ENCODE assay signal across 41 cellular contexts in the genomic region with DNA sequence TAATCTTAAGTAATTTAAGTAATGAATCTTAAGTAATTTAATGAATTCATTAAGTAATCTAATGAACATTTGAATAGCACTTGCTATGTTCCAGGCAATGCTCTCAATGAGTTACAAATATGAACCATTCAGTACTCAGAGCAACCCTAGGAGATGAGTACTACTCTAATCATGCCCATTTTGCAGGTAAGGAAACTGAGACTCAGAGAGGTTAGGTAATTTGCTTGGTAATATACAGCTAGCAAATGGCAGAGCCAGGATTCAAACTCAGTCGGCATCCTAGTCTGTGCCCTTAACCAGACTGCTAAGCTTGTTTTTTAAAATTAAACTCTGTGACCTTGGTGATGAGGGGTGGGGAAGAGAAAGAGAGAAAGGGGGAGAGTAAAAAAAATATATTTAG. TPM values are rescaled to one million over a fixed set of nuclear protein-coding genes. Genes with fewer than 3 reads are reported as not detected.
DNase-seq lines count a peak whose midpoint lies in the region; ATAC-seq, FAIRE-seq and TF ChIP-seq lines count a peak whose summit lies in the region.
"Had no signal": no experiment of that assay in that cellular context is flagged by ENCODE, and none has a peak within 500 bp of the region (broad histone marks: within the 10 kb centered on the region; RNA-seq: fewer than 3 reads in every experiment).

No MANE protein-coding gene starts in this region.

- H3K36me3 ChIP-seq in HepG2 (replicated peaks in 1 of 2; ENCODE audit: control insufficient read depth in 1 of 2, insufficient read depth in 2 of 2, low read length in 2 of 2) (no peaks in the 10 kb centered on the region), right lobe of liver (no peaks in the 10 kb centered on the region), K562 (ENCODE audit: control insufficient read depth, insufficient read depth, low read length) (no peaks in the 10 kb centered on the region)
- H3K36me3 ChIP-seq: BE2C; BLaER1; BLaER1 treated with 17β-estradiol and CSF1 and Interleukin-3, amounts not matched to agents 10 nM and 100 nM had no signal

- H3K9me3 ChIP-seq in HepG2 (ENCODE audit: low read length) (no peaks in the 10 kb centered on the region), right lobe of liver (no peaks in the 10 kb centered on the region), K562 (replicated peaks; ENCODE audit: control insufficient read depth, insufficient read depth, low read depth, low read length) (no peaks in the 10 kb centered on the region)
- H3K9me3 ChIP-seq: A549; BE2C; BLaER1; BLaER1 treated with 17β-estradiol and CSF1 and Interleukin-3, amounts not matched to agents 10 nM and 100 nM; Caco-2 had no signal

- WGBS in HepG2 (ENCODE audit: low lambda C conversion rate) = 100% methylated on average over 1 of the region's 1 CpG
- 100% methylated on average over 1 of the region's 1 CpG for WGBS in right lobe of liver (ENCODE audit: insufficient coverage, low coverage, low lambda C conversion rate, missing lambda C conversion rate)
- WGBS in K562 (ENCODE audit: insufficient coverage, low coverage, missing lambda C conversion rate) = 100% methylated on average over 1 of the region's 1 CpG

- TF ChIP-seq RAD21 in HepG2 (CRISPR knock-in tag; IDR thresholded peaks at IDR 0.05) (no peak), K562 (CRISPR knock-in tag; conservative IDR thresholded peaks at IDR 0.05 in 1 of 2, IDR thresholded peaks at IDR 0.05 in 1 of 2) (no peak)

- peaks cover 26% of the 10 kb centered on the region for H3K79me2 ChIP-seq in HepG2 (ENCODE audit: insufficient read depth, low read length)
- peaks cover 21% of the 10 kb centered on the region for H3K79me2 ChIP-seq in K562 (ENCODE audit: control insufficient read depth, insufficient read depth, low read length)

- H3K27me3 Mint-ChIP-seq in WTC11 (ENCODE audit: low read depth) (peaks cover 8% of the 10 kb centered on the region), activated B cell treated with CpG ODN at 0.5 μM for 24 hours (no peaks in the 10 kb centered on the region)
- H3K27me3 Mint-ChIP-seq: B cell; CD4-positive, alpha-beta memory T cell; CD4-positive, alpha-beta T cell; CD8-positive, alpha-beta memory T cell had no signal

- TF ChIP-seq POLR2A in HepG2 (IDR thresholded peaks at IDR 0.05; ENCODE audit: insufficient read depth in 1 of 2, low read depth in 2 of 2, low read length in 2 of 2) (no peak), right lobe of liver (IDR thresholded peaks at IDR 0.05) (no peak), K562 (conservative IDR thresholded peaks at IDR 0.05) (no peak)

- H4K20me1 ChIP-seq in HepG2 (ENCODE audit: insufficient read depth, low read length) (no peaks in the 10 kb centered on the region), K562 (replicated peaks; ENCODE audit: control insufficient read depth, insufficient read depth, low read length) (no peaks in the 10 kb centered on the region)
- H4K20me1 ChIP-seq: BLaER1; BLaER1 treated with 17β-estradiol and CSF1 and Interleukin-3, amounts not matched to agents 10 nM and 100 nM had no signal

- POLR2A ChIA-PET in HepG2 (lab: Yijun Ruan, JAX) = no interaction called here
- POLR2A ChIA-PET in WTC11 (lab: Charles Lee) = no interaction called here
- POLR2A ChIA-PET in activated B cell treated with CpG ODN at 0.5 μM for 24 hours (lab: Charles Lee) = interaction anchor here (1.0 kb wide), 1 partner anchor 69 kb away, joined by 4 read pairs; no protein-coding TSS in a partner anchor
- POLR2A ChIA-PET in K562 (lab: Yijun Ruan, JAX) = interaction anchor here (3.3 kb wide), 1 partner anchor 10 kb away, joined by 14 read pairs; no protein-coding TSS in a partner anchor

- H3K27ac ChIP-seq in HepG2 (ENCODE audit: extremely low read length, insufficient read depth, low read length) (no peak overlapping the region), right lobe of liver (no peak overlapping the region), K562 (ENCODE audit: extremely low read depth, low read depth, low read length) (no peak overlapping the region), dorsolateral prefrontal cortex (no peak overlapping the region)
- H3K27ac ChIP-seq: 22Rv1; A549; BLaER1; BLaER1 treated with 17β-estradiol and CSF1 and Interleukin-3, amounts not matched to agents 10 nM and 100 nM; C4-2B had no signal

- TF ChIP-seq CTCF in HepG2 (CRISPR knock-in tag; IDR thresholded peaks at IDR 0.05) (no peak), right lobe of liver (IDR thresholded peaks at IDR 0.05) (no peak), WTC11 (IDR thresholded peaks at IDR 0.05) (no peak), activated B cell treated with CpG ODN at 0.5 μM for 24 hours (IDR thresholded peaks at IDR 0.05) (no peak), K562 (IDR thresholded peaks at IDR 0.05 in 2 of 3, conservative IDR thresholded peaks at IDR 0.05 in 1 of 3; ENCODE audit: insufficient read depth in 2 of 3, low read depth in 1 of 3, low read length in 3 of 3) (no peak), dorsolateral prefrontal cortex (IDR thresholded peaks at IDR 0.05 in 54 of 56, conservative IDR thresholded peaks at IDR 0.05 in 2 of 56; ENCODE audit: low read depth in 1 of 56, partially characterized antibody in 56 of 56) (no peak)

- BruUV-seq in HepG2 (replicated peaks; lab: Mats Ljungman, UMichigan) = no TSS peak
- BruUV-seq in K562 (replicated peaks; lab: Mats Ljungman, UMichigan) = no TSS peak

- no peak for DNase-seq in HepG2 (ENCODE audit: low spot score)
- no peak for DNase-seq in right lobe of liver
- no peak for DNase-seq in WTC11 (ENCODE audit: low spot score)
- no peak for DNase-seq in activated B cell treated with CpG ODN at 0.5 μM for 24 hours
- no peak for DNase-seq in K562 (ENCODE audit: extremely low read depth in 1 of 4, low spot score in 3 of 4)
- DNase-seq in anterior cingulate cortex (lab: John Stamatoyannopoulos, UW) = no peak
- DNase-seq in dorsolateral prefrontal cortex = no peak
- no peak for DNase-seq in NCI-H1436 treated with DMSO at 0.1 percent for 48 hours (lab: John Stamatoyannopoulos, UW)
- DNase-seq: 8988T; ACHN; AML-193; BE2C; C1 segment of cervical spinal cord; Caco-2; Calu3; CD4-positive, alpha-beta memory T cell; CD4-positive, alpha-beta T cell; CD4-positive, CD25-positive, alpha-beta regulatory T cell; CD8-positive, alpha-beta memory T cell; CD8-positive, alpha-beta T cell; COR-L47; DMS 273 treated with DMSO at 0.1 percent for 48 hours; DMS153; DMS53; DMS79; DMS79 treated with DMSO at 0.1 percent for 48 hours; DND-41; EL had no signal

- H3K9me3 Mint-ChIP-seq in WTC11 = no peaks in the 10 kb centered on the region
- no peaks in the 10 kb centered on the region for H3K9me3 Mint-ChIP-seq in activated B cell treated with CpG ODN at 0.5 μM for 24 hours
- H3K9me3 Mint-ChIP-seq: CD4-positive, alpha-beta memory T cell; CD4-positive, alpha-beta T cell; CD8-positive, alpha-beta memory T cell; CD8-positive, alpha-beta T cell had no signal

- no peak overlapping the region for H3K9ac ChIP-seq in HepG2 (ENCODE audit: insufficient read depth, low read depth, low read length)
- H3K9ac ChIP-seq in K562 (ENCODE audit: insufficient read depth in 1 of 2, low read depth in 2 of 2, low read length in 2 of 2) = no peak overlapping the region
- H3K9ac ChIP-seq: BLaER1; BLaER1 treated with 17β-estradiol and CSF1 and Interleukin-3, amounts not matched to agents 10 nM and 100 nM had no signal

- in situ Hi-C loops in HepG2 (cut with HindIII; ENCODE audit: extremely low pct_ligation_motif_present, low pct_unique_long_range_greater_than_20kb) = no loop called here
- in situ Hi-C loops in K562 (cut with MboI) = no loop called here

- H2AFZ ChIP-seq in HepG2 (ENCODE audit: low read length) (no peak overlapping the region), K562 (ENCODE audit: low read depth, low read length) (no peak overlapping the region)

- H3K4me2 ChIP-seq in HepG2 (ENCODE audit: low read depth, low read length) (no peak overlapping the region), K562 (ENCODE audit: insufficient read depth, low read length) (no peak overlapping the region)
- H3K4me2 ChIP-seq: A549; BLaER1; BLaER1 treated with 17β-estradiol and CSF1 and Interleukin-3, amounts not matched to agents 10 nM and 100 nM had no signal

- H3K36me3 Mint-ChIP-seq in WTC11 = no peaks in the 10 kb centered on the region
- peaks cover 5% of the 10 kb centered on the region for H3K36me3 Mint-ChIP-seq in activated B cell treated with CpG ODN at 0.5 μM for 24 hours (ENCODE audit: low read depth)
- H3K36me3 Mint-ChIP-seq: CD4-positive, alpha-beta memory T cell; CD4-positive, CD25-positive, alpha-beta regulatory T cell; CD8-positive, alpha-beta memory T cell; CD8-positive, alpha-beta T cell had no signal

- no peak overlapping the region for H3K4me3 Mint-ChIP-seq in WTC11
- H3K4me3 Mint-ChIP-seq in activated B cell treated with CpG ODN at 0.5 μM for 24 hours = no peak overlapping the region
- H3K4me3 Mint-ChIP-seq: B cell; CD14-positive monocyte; CD4-positive, alpha-beta memory T cell; CD4-positive, alpha-beta T cell; CD4-positive, CD25-positive, alpha-beta regulatory T cell; CD8-positive, alpha-beta memory T cell; CD8-positive, alpha-beta T cell had no signal

- CTCF ChIA-PET in HepG2 (lab: Yijun Ruan, JAX; ENCODE audit: low intra/inter-chr PET ratio, low total read pairs) = no interaction called here
- CTCF ChIA-PET in WTC11 (lab: Charles Lee) = no interaction called here
- CTCF ChIA-PET in activated B cell treated with CpG ODN at 0.5 μM for 24 hours (lab: Charles Lee) = no interaction called here
- CTCF ChIA-PET in K562 (lab: Yijun Ruan, JAX; ENCODE audit: low intra/inter-chr PET ratio) = no interaction called here

- H3K27ac Mint-ChIP-seq in WTC11 (no peak overlapping the region), activated B cell treated with CpG ODN at 0.5 μM for 24 hours (peak overlapping the region; percentile 13)
- H3K27ac Mint-ChIP-seq: B cell; CD14-positive monocyte; CD4-positive, alpha-beta T cell; CD4-positive, CD25-positive, alpha-beta regulatory T cell; CD8-positive, alpha-beta memory T cell; CD8-positive, alpha-beta T cell had no signal

- H3K4me1 ChIP-seq in HepG2 (ENCODE audit: insufficient read depth, low read length) (peaks cover 37% of the 10 kb centered on the region), right lobe of liver (peaks cover 0 to 21% (median 7%) of the 10 kb centered on the region in 4 donors), K562 (replicated peaks in 1 of 2; ENCODE audit: control insufficient read depth in 2 of 2, insufficient read depth in 2 of 2, low read length in 2 of 2) (peaks cover 10 to 28% of the 10 kb centered on the region in 2 experiments)
- H3K4me1 ChIP-seq: A549, BE2C, BLaER1 had no signal

- ATAC-seq in HepG2 (no peak), right lobe of liver (no peak), WTC11 (no peak), activated B cell treated with CpG ODN at 0.5 μM for 24 hours (ENCODE audit: low read depth) (no peak), K562 (no peak)
- ATAC-seq: A549; CD8-positive, alpha-beta T cell had no signal

- no peaks in the 10 kb centered on the region for H3K9me1 ChIP-seq in K562 (ENCODE audit: control insufficient read depth, insufficient read depth, low read length)

- H3K4me3 ChIP-seq in HepG2 (replicated peaks in 1 of 3; ENCODE audit: insufficient read depth in 1 of 3, low read depth in 2 of 3, low read length in 3 of 3) (no peak overlapping the region), right lobe of liver (no peak overlapping the region), K562 (no peak overlapping the region), dorsolateral prefrontal cortex (no peak overlapping the region)
- H3K4me3 ChIP-seq: A549; BLaER1; BLaER1 treated with 17β-estradiol and CSF1 and Interleukin-3, amounts not matched to agents 10 nM and 100 nM had no signal

- H3K4me1 Mint-ChIP-seq in WTC11 = peaks cover 42% of the 10 kb centered on the region
- peaks cover 38% of the 10 kb centered on the region for H3K4me1 Mint-ChIP-seq in activated B cell treated with CpG ODN at 0.5 μM for 24 hours

- H3K27me3 ChIP-seq in HepG2 (ENCODE audit: control insufficient read depth in 1 of 2, insufficient read depth in 2 of 2, low read length in 2 of 2) (no peaks in the 10 kb centered on the region; a peak in 1 of 5 replicates), right lobe of liver (no peaks in the 10 kb centered on the region), K562 (ENCODE audit: control insufficient read depth in 2 of 2, insufficient read depth in 2 of 2, low read length in 2 of 2) (no peaks in the 10 kb centered on the region), dorsolateral prefrontal cortex (no peaks in the 10 kb centered on the region)
- H3K27me3 ChIP-seq: BE2C; BLaER1; BLaER1 treated with 17β-estradiol and CSF1 and Interleukin-3, amounts not matched to agents 10 nM and 100 nM had no signal

- no peak for TF ChIP-seq EP300 in HepG2 (IDR thresholded peaks at IDR 0.05; ENCODE audit: low read depth in 2 of 2, low read length in 2 of 2)
- no peak for TF ChIP-seq EP300 in HepG2 (CRISPR knock-in tag; IDR thresholded peaks at IDR 0.05; ENCODE audit: borderline replicate concordance)
- no peak for TF ChIP-seq EP300 in K562 (IDR thresholded peaks at IDR 0.05; ENCODE audit: low read length)

- FAIRE-seq in HepG2 (lab: Jason Lieb, UNC) (no peak), K562 (lab: Jason Lieb, UNC) (no peak)
- FAIRE-seq: A549, D721Med had no signal

- intact Hi-C loops in HepG2 (cut with micrococcal nuclease; ENCODE audit: unreplicated experiment) = no loop called here
- intact Hi-C loops in right lobe of liver (cut with DNase I) = no loop called here
- intact Hi-C loops in activated B cell treated with CpG ODN at 0.5 μM for 24 hours (cut with micrococcal nuclease) = loop anchor here (5.0 kb wide), 1 partner anchor 230 kb away; a partner anchor contains a TSS
- intact Hi-C loops in K562 (cut with micrococcal nuclease) = loop anchor here (5.0 kb wide), 1 partner anchor 1150 kb away; a partner anchor contains a TSS
- intact Hi-C loops in dorsolateral prefrontal cortex (cut with DNase I) = no loop called here

RNA-seq across cellular contexts. Expression of a gene that starts 25.6 kb away (rescaled TPM):
- total RNA-seq in HepG2 (2016; rRNA removed; fragmentation: Illumina TruSeq; extraction: Trizol) = 0.71 and 1.1 TPM in 2 replicates
- total RNA-seq in HepG2 (2016; cell fraction: cytosol; rRNA removed; fragmentation: Illumina TruSeq; extraction: Trizol; ENCODE audit: low read depth) = 0.26 and 0.91 TPM in 2 replicates
- total RNA-seq in HepG2 (2016; cell fraction: insoluble cytoplasmic fraction; rRNA removed; fragmentation: Illumina TruSeq; extraction: Trizol) = 0.80 and 0.82 TPM in 2 replicates
- 0.69 and 0.80 TPM in 2 replicates for total RNA-seq in HepG2 (2016; cell fraction: membrane; rRNA removed; fragmentation: Illumina TruSeq; extraction: Trizol)
- 1.1 and 1.6 TPM in 2 replicates for total RNA-seq in HepG2 (2016; cell fraction: nucleus; rRNA removed; fragmentation: Illumina TruSeq; extraction: Trizol)
- polyA plus RNA-seq in HepG2 (2011; rRNA removed) = 0.73 and 0.77 TPM in 2 replicates
- 0.44 and 0.97 TPM in 2 replicates for polyA plus RNA-seq in HepG2 (2011; cell fraction: cytosol; rRNA removed)
- 0.40 and 1.1 TPM in 2 replicates for polyA plus RNA-seq in HepG2 (2011; cell fraction: nucleus; rRNA removed)
- 0.68 and 0.71 TPM in 2 replicates for polyA plus RNA-seq in HepG2 (2012)
- polyA plus RNA-seq in HepG2 (2016; cell fraction: cytosol; fragmentation: Illumina TruSeq; extraction: Trizol; ENCODE audit: low read depth) = 0.17 and 0.42 TPM in 2 replicates
- polyA plus RNA-seq in HepG2 (2016; cell fraction: insoluble cytoplasmic fraction; fragmentation: Illumina TruSeq; extraction: Trizol; ENCODE audit: low read depth) = 0.75 and 0.91 TPM in 2 replicates
- 0.35 and 0.45 TPM in 2 replicates for polyA plus RNA-seq in HepG2 (2016; cell fraction: membrane; fragmentation: Illumina TruSeq; extraction: Trizol; ENCODE audit: low read depth)
- polyA plus RNA-seq in HepG2 (2016; cell fraction: nucleus; fragmentation: Illumina TruSeq; extraction: Trizol; ENCODE audit: insufficient read depth, low read depth) = 0.93 and 1.4 TPM in 2 replicates
- 0.84 TPM in 1 of 2 replicates, not detected in the other for polyA minus RNA-seq in HepG2 (2011; rRNA and poly(A)+ RNA removed; ENCODE audit: low replicate concordance)
- polyA minus RNA-seq in HepG2 (2011; cell fraction: cytosol; rRNA and poly(A)+ RNA removed) = 0.30 TPM in 1 of 2 replicates, not detected in the other
- polyA minus RNA-seq in HepG2 (2011; cell fraction: nucleus; rRNA and poly(A)+ RNA removed) = 0.77 and 0.87 TPM in 2 replicates
- 10 to 100 TPM in 1 of 6 experiments, 1 to 10 TPM in 4, under 1 TPM in 1; 0.90 to 11.1 (median 1.6) TPM for total RNA-seq in right lobe of liver
- 0.09 to 0.46 TPM (median 0.31 TPM) in 3 replicates for total RNA-seq in WTC11 (2021)
- total RNA-seq in activated B cell treated with CpG ODN at 0.5 μM for 24 hours = 0.44 and 0.60 TPM in 2 replicates
- 0.49 and 0.53 TPM in 2 replicates for total RNA-seq in K562 (2011; cell fraction: chromatin; rRNA removed; ENCODE audit: low replicate concordance)
- total RNA-seq in K562 (2011; cell fraction: nucleolus; rRNA removed) = 0.39 TPM in 1 of 2 replicates, not detected in the other
- total RNA-seq in K562 (2011; cell fraction: nucleoplasm; rRNA removed) = 0.22 and 0.38 TPM in 2 replicates
- total RNA-seq in K562 (2014; rRNA removed) = 0.09 and 0.37 TPM in 2 replicates
- 0.25 and 0.29 TPM in 2 replicates for total RNA-seq in K562 (2014; rRNA removed; fragmentation: Illumina TruSeq; extraction: Trizol)
- 0.18 TPM in 1 of 2 replicates, not detected in the other for total RNA-seq in K562 (2015; rRNA removed; fragmentation: Illumina TruSeq; extraction: Trizol)
- total RNA-seq in K562 (2021) = 0.20 and 0.24 TPM in 2 replicates
- 0.50 and 1.9 TPM in 2 replicates for polyA plus RNA-seq in K562 (2011; rRNA removed)
- polyA plus RNA-seq in K562 (2011; cell fraction: cytosol; rRNA removed) = 1.1 and 2.1 TPM in 2 replicates
- polyA plus RNA-seq in K562 (2011; cell fraction: nucleus; rRNA removed) = 0.68 and 1.9 TPM in 2 replicates
- 0.22 and 2.0 TPM in 2 replicates for polyA plus RNA-seq in K562 (2012)
- polyA plus RNA-seq in K562 (2014; fragmentation: Illumina TruSeq; extraction: Trizol) = 0.15 and 0.28 TPM in 2 replicates
- under 1 TPM; 0.08 to 0.23 TPM for polyA plus RNA-seq in K562 (2014; fragmentation: Nextera tagmentation; extraction: Ambion mirVana)
- polyA plus RNA-seq in K562 (2014; rRNA removed) = 0.11 and 0.16 TPM in 2 replicates
- polyA minus RNA-seq in K562 (2011; rRNA and poly(A)+ RNA removed) = 0.70 and 0.99 TPM in 2 replicates
- polyA minus RNA-seq in K562 (2011; cell fraction: cytosol; rRNA and poly(A)+ RNA removed) = not detected in 2 replicates
- polyA minus RNA-seq in K562 (2011; cell fraction: nucleus; rRNA and poly(A)+ RNA removed) = 0.67 TPM in 1 of 2 replicates, not detected in the other
- 1 to 10 TPM in 31 of 120 experiments, under 1 TPM in 57, not detected in 32; 0.20 to 2.9 (median 0.82) TPM for total RNA-seq in dorsolateral prefrontal cortex
- total RNA-seq: A172; A673; Caco-2; CD4-positive, CD25-positive, alpha-beta regulatory T cell; Daoy had no signal
- polyA plus RNA-seq: A549, AG04450, BJ had no signal

Comparison
In these comparisons a context has a peak if more than half of its experiments do, and no peak if none do; other contexts are left out.
1. POLR2A ChIA-PET loops: an anchor here in activated B cell treated with CpG ODN at 0.5 μM for 24 hours (1.0 kb wide) and K562 (3.3 kb wide); none called in HepG2 and WTC11.
2. intact Hi-C loops: an anchor here in activated B cell treated with CpG ODN at 0.5 μM for 24 hours (5.0 kb wide) and K562 (5.0 kb wide); none called in HepG2, right lobe of liver and dorsolateral prefrontal cortex.